In the genomic region with DNA sequence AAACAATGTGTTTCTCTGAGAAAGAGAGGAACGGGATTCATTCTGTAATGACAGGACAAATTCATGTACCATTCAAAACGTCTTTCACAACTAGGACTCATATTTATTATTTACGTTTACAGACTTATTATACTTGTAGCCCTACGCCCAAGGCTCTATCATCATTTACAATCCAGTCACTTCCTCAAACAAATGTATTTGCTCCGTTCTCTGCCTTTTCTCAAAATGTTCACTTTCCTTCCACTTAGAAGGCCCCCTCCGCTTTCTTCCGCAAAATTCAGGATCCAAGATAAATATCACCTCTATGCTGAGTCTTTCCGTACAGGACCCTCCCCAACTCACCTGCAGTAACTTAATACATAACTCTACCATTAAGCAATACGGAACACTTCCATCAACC, we compare ENCODE assay signal across 1 cellular context.
TF ChIP-seq lines count a peak whose summit lies in the region.

No MANE protein-coding gene starts in this region.

TF ChIP-seq in IMR-90, 13 proteins besides CTCF, POLR2A, EP300 and RAD21:
- TF ChIP-seq, protein P1, sequence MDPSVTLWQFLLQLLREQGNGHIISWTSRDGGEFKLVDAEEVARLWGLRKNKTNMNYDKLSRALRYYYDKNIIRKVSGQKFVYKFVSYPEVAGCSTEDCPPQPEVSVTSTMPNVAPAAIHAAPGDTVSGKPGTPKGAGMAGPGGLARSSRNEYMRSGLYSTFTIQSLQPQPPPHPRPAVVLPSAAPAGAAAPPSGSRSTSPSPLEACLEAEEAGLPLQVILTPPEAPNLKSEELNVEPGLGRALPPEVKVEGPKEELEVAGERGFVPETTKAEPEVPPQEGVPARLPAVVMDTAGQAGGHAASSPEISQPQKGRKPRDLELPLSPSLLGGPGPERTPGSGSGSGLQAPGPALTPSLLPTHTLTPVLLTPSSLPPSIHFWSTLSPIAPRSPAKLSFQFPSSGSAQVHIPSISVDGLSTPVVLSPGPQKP (IDR thresholded peaks at IDR 0.05; ENCODE audit: borderline replicate concordance, low read depth, low read length) = no peak
- no peak for TF ChIP-seq MXI1 (IDR thresholded peaks at IDR 0.05; ENCODE audit: borderline replicate concordance, low read depth, low read length)
- TF ChIP-seq FOS (IDR thresholded peaks at IDR 0.05; ENCODE audit: low read depth, low read length) = no peak
- TF ChIP-seq, protein P2, sequence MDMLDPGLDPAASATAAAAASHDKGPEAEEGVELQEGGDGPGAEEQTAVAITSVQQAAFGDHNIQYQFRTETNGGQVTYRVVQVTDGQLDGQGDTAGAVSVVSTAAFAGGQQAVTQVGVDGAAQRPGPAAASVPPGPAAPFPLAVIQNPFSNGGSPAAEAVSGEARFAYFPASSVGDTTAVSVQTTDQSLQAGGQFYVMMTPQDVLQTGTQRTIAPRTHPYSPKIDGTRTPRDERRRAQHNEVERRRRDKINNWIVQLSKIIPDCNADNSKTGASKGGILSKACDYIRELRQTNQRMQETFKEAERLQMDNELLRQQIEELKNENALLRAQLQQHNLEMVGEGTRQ (IDR thresholded peaks at IDR 0.05; ENCODE audit: low read depth, low read length) = no peak
- no peak for TF ChIP-seq CHD1 (IDR thresholded peaks at IDR 0.05; ENCODE audit: low read depth, low read length)
- TF ChIP-seq MAFK (IDR thresholded peaks at IDR 0.05; ENCODE audit: low read depth, low read length) = no peak
- TF ChIP-seq RFX5 (IDR thresholded peaks at IDR 0.05; ENCODE audit: low read depth, low read length) = no peak
- TF ChIP-seq CEBPB (IDR thresholded peaks at IDR 0.05; ENCODE audit: low read depth, low read length) = no peak
- TF ChIP-seq NFE2L2 (IDR thresholded peaks at IDR 0.05; ENCODE audit: low read depth, low read length) = no peak
- no peak for TF ChIP-seq SMC3 (IDR thresholded peaks at IDR 0.05; ENCODE audit: low read depth, low read length)
- TF ChIP-seq RCOR1 (IDR thresholded peaks at IDR 0.05; ENCODE audit: insufficient replicate concordance, low read length) = no peak
- TF ChIP-seq MAZ (IDR thresholded peaks at IDR 0.05; ENCODE audit: borderline replicate concordance, low read depth, low read length) = no peak
- TF ChIP-seq BHLHE40 (IDR thresholded peaks at IDR 0.05; ENCODE audit: low read depth, low read length) = no peak
